ENCODE assay signal across 18 cellular contexts in the genomic region with DNA sequence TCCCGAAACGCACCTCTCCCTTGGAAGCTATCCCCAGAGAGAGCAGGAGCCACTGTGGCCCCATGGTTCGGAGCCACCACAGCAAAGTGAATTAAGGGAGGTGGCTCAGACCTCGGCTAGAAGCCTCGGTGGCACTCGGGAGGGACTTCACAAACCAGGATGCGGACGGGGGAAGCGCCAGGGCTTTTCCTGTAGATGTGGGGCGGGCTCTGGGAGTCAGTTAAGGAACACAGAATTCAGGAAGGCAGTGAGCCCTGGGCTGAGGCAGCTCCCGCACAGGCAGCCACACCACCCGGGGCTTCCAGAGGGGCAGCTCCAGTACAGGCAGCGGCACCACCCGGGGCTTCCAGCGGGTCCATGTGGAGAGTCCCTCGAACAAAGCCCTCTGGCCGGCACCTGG. TPM values are rescaled to one million over a fixed set of nuclear protein-coding genes. Genes with fewer than 3 reads are reported as not detected.
DNase-seq lines count a peak whose midpoint lies in the region; ATAC-seq and TF ChIP-seq lines count a peak whose summit lies in the region.
"Had no signal": no experiment of that assay in that cellular context is flagged by ENCODE, and none has a peak within 500 bp of the region (broad histone marks: within the 10 kb centered on the region; RNA-seq: fewer than 3 reads in every experiment).

No MANE protein-coding gene starts in this region.

- CTCF ChIA-PET in HEK293 (lab: Yijun Ruan, JAX): interaction anchor here (0.6 kb wide), 1 partner anchor 182 kb away, joined by 7 read pairs; no protein-coding TSS in a partner anchor

- no peak for TF ChIP-seq CTCF in heart left ventricle (IDR thresholded peaks at IDR 0.05)
- no peak for TF ChIP-seq CTCF in HEK293 (tag by site-specific recombination; IDR thresholded peaks at IDR 0.05)

- H3K27me3 ChIP-seq in heart left ventricle: peaks cover 0 to 12% (median 0%) of the 10 kb centered on the region in 9 donors
- H3K27me3 ChIP-seq in right cardiac atrium (ENCODE audit: control insufficient read depth, insufficient read depth): no peaks in the 10 kb centered on the region

- H3K4me1 ChIP-seq in heart left ventricle: peaks cover 0 to 13% (median 0%) of the 10 kb centered on the region in 12 donors
- H3K4me1 ChIP-seq in right cardiac atrium (ENCODE audit: control insufficient read depth, insufficient read depth, low read length): no peaks in the 10 kb centered on the region
- H3K4me1 ChIP-seq in HEK293 (ENCODE audit: control insufficient read depth, insufficient read depth, low read length): no peaks in the 10 kb centered on the region

- ATAC-seq in heart left ventricle (no peak), right cardiac atrium (no peak), left ventricle myocardium superior (no peak), HG03025 (IDR thresholded peaks at IDR 0.05; ENCODE audit: low FRiP score, unreplicated experiment) (no peak), GM21723 (IDR thresholded peaks at IDR 0.05; ENCODE audit: unreplicated experiment) (no peak)

- H3K27ac ChIP-seq in heart left ventricle (no peak overlapping the region), right cardiac atrium (ENCODE audit: low read length) (no peak overlapping the region), HEK293 (ENCODE audit: extremely low read depth, low read depth, low read length) (no peak overlapping the region)

- intact Hi-C loops in heart left ventricle (cut with DNase I): loop anchor here (5.0 to 10.0 kb wide), 5 partner anchors 107 to 259 kb away; no protein-coding TSS in a partner anchor
- intact Hi-C loops in right cardiac atrium (cut with DNase I): loop anchor here in 2 of 4 donors (5.0 to 10.0 kb wide), 2 partner anchors 109 to 257 kb away; no protein-coding TSS in a partner anchor
- intact Hi-C loops in left ventricle myocardium superior (cut with micrococcal nuclease): no loop called here
- intact Hi-C loops in posterior vena cava (cut with DNase I): loop anchor here in 1 of 2 donors (10.0 kb wide), 1 partner anchor 259 kb away; no protein-coding TSS in a partner anchor

- POLR2A ChIA-PET in HEK293 (lab: Yijun Ruan, JAX): interaction anchor here (0.6 kb wide), 1 partner anchor 113 kb away, joined by 5 read pairs; no protein-coding TSS in a partner anchor

- DNase-seq in heart left ventricle: peak in 3 of 5 donors; percentile 15 to 35 (median 19)
- DNase-seq in right cardiac atrium: no peak
- peak; percentile 18 for DNase-seq in left ventricle myocardium superior
- DNase-seq in posterior vena cava (ENCODE audit: low spot score): peak; percentile 59
- DNase-seq: Calu3; CD4-positive, alpha-beta T cell; DMS53; GOT3; HFFc6; KG1; NCI-H1417 treated with DMSO at 0.1 percent for 48 hours; NCI-H1930; NCI-H526 treated with DMSO at 0.1 percent for 48 hours; NK-92 treated with Interleukin-12 subunit alpha and Interleukin-12 subunit beta, amount 100 ng/mL, for 24 hours had no signal

- WGBS in heart left ventricle, 4 donors: 62 to 86% (median 73%) methylated on average over 9 to 17 of the region's 17 CpGs
- 64% methylated on average over 17 of the region's 17 CpGs for WGBS in right cardiac atrium

- H3K36me3 ChIP-seq in heart left ventricle (no peaks in the 10 kb centered on the region), HEK293 (ENCODE audit: control insufficient read depth in 2 of 2, insufficient read depth in 1 of 2, low read length in 2 of 2) (no peaks in the 10 kb centered on the region)

- H3K9me3 ChIP-seq in heart left ventricle (no peaks in the 10 kb centered on the region), right cardiac atrium (ENCODE audit: control insufficient read depth, low read length) (no peaks in the 10 kb centered on the region), HEK293 (ENCODE audit: control insufficient read depth, insufficient read depth, low read depth, low read length) (no peaks in the 10 kb centered on the region)

- TF ChIP-seq POLR2A in heart left ventricle (IDR thresholded peaks at IDR 0.05): no peak

- H3K4me3 ChIP-seq in heart left ventricle (no peak overlapping the region), right cardiac atrium (ENCODE audit: low read length) (no peak overlapping the region), HEK293 (ENCODE audit: low read depth, low read length) (no peak overlapping the region)

TF ChIP-seq in HEK293, 187 proteins besides CTCF, POLR2A, EP300 and RAD21:
- TF ChIP-seq ZIC2 (tag by site-specific recombination; IDR thresholded peaks at IDR 0.05) (0 out of 2 replicates have a peak, but pooled peaks have one; percentile 20), ZNF16 (tag by site-specific recombination; IDR thresholded peaks at IDR 0.05; ENCODE audit: low read depth) (no peak)

RNA-seq across cellular contexts. Expression of a gene that starts 42.7 kb away (rescaled TPM):
- total RNA-seq in heart left ventricle (100 to 1,000 TPM in 1 of 9 donors, 10 to 100 TPM in 8; 13.2 to 127 (median 45.9) TPM), right cardiac atrium (10 to 100 TPM in 1 of 4 donors, 1 to 10 TPM in 3; 1.9 to 13.8 (median 5.6) TPM), left ventricle myocardium superior (45.2 TPM), posterior vena cava (1 to 10 TPM; 1.4 to 2.1 TPM)
- polyA plus RNA-seq in heart left ventricle (10 to 100 TPM in 1 of 2 donors, 1 to 10 TPM in 1; 4.0 to 33.1 TPM), right cardiac atrium (11.0 TPM)
- total RNA-seq: Calu3, OCI-LY7 had no signal

Comparison
In these comparisons a context has a peak if more than half of its experiments do, and no peak if none do; other contexts are left out.
1. DNase-seq: peak in heart left ventricle (3 of 5), left ventricle myocardium superior (single experiment) and posterior vena cava (single experiment); none in right cardiac atrium (0 of 3).